In the genomic region with DNA sequence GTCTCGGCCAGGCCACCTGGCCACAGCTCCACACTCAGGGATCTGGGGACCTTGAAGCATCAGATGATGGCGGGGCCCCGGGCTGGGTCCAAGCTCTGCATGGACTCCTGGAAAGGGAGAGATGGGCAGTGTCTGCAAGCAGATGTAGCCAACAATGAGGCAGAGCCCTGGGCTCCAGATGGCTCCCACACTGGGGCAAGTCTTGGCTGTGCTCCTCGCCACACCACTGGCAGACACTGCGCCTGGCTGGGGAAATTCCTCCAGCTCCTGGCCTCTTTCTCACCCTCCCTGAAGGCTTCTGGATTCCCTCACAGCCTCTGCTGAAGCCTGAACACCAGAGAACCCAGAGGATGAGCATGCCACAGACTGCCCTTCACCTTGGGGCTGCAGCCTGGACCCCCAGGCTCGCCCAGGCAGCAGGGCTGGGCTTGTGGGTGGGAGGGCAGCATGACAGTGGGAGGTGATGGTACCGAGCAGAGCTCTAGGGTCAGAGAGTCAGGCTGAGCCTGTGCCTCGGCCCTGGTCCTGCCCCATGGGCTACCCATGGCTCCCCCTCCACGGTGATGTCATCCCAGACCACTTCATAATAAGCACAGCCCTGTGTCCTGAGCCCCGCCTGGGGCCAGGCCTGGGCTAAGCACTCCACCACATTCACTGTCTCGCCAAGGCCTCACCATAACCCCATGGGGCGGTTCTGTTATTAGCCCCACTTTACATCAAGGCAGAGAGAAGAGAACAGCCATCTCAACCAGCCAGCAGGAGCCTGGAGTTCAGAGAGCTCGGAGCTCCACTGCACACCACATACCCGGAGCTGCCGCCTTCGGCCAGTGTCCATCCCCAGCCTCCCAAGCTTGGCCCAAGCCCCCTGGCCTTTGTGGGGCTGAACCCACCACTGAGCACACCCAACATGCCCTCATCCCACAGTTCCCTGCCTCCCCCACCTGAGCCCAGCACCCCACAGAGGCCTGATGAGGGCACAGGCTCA, we compare ENCODE assay signal across 13 cellular contexts.
DNase-seq lines count a peak whose midpoint lies in the region; ATAC-seq lines count a peak whose summit lies in the region.
"Had no signal": no experiment of that assay in that cellular context is flagged by ENCODE, and none has a peak within 500 bp of the region (broad histone marks: within the 10 kb centered on the region; RNA-seq: fewer than 3 reads in every experiment).

No MANE protein-coding gene starts in this region.

- peak; percentile 61 for ATAC-seq in left ventricle myocardium superior
- peak; percentile 78 for ATAC-seq in sciatic nerve
- no peak for ATAC-seq in HG03045 (IDR thresholded peaks at IDR 0.05; ENCODE audit: unreplicated experiment)
- ATAC-seq in GM21737 (IDR thresholded peaks at IDR 0.05; ENCODE audit: unreplicated experiment) = no peak

- intact Hi-C loops in left ventricle myocardium superior (cut with micrococcal nuclease) (no loop called here), sciatic nerve (cut with DNase I) (no loop called here)

- DNase-seq in GM03348 (ENCODE audit: low spot score) = peak; percentile 87
- DNase-seq in amniotic epithelial cell (ENCODE audit: low read depth) = peak; percentile 60
- DNase-seq in left ventricle myocardium superior = no peak
- no peak for DNase-seq in sciatic nerve (ENCODE audit: low spot score)
- DNase-seq in H4 (ENCODE audit: low spot score) = no peak
- DNase-seq in NCI-H1092 treated with DMSO at 0.1 percent for 48 hours (lab: John Stamatoyannopoulos, UW) = no peak
- DNase-seq: activated effector memory CD4-positive, alpha-beta T cell treated with Interleukin-2 at 50 U/mL for 16 hours; DND-41; lower lobe of right lung; NCI-H1694 treated with DMSO at 0.1 percent for 48 hours; stimulated activated CD4-positive, alpha-beta T cell treated with anti-CD3 and anti-CD28 coated beads, Interleukin-4, amount 100 ng/mL, for 24 hours had no signal

Comparison
In these comparisons a context has a peak if more than half of its experiments do, and no peak if none do; other contexts are left out.
1. DNase-seq: peak in GM03348 (single experiment) and amniotic epithelial cell (single experiment); none in left ventricle myocardium superior (single experiment), sciatic nerve (single experiment), H4 (single experiment) and NCI-H1092 treated with DMSO at 0.1 percent for 48 hours (single experiment).
2. ATAC-seq: peak in left ventricle myocardium superior (single experiment) and sciatic nerve (single experiment); none in HG03045 (single experiment) and GM21737 (single experiment).